10 cellular contexts compared by ENCODE assay signal in the genomic region with DNA sequence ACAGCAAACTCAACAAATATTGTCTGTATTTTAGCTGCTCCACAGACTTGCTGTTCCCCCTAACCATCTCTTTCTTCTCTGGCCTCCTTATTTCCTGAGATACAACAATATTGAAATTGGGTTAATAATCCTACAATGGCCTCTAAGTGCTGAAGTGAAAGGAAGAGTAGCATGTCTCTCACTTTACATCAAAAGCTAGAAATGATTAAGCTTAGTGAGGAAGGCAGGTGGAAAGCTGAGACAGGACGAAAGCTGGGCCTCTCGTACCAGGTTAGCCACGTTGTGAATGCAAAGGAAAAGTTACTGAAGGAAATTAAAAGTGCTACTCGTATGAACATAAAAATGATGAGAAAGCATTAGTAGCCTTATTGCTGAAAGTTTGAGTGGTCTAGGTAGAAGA.
DNase-seq lines count a peak whose midpoint lies in the region; ATAC-seq and TF ChIP-seq lines count a peak whose summit lies in the region.
"Had no signal": no experiment of that assay in that cellular context is flagged by ENCODE, and none has a peak within 500 bp of the region (broad histone marks: within the 10 kb centered on the region; RNA-seq: fewer than 3 reads in every experiment).

No MANE protein-coding gene starts in this region.

- ATAC-seq in stimulated activated naive CD8-positive, alpha-beta T cell treated with anti-CD3 and anti-CD28 coated beads, Interleukin-15, Interleukin-2, amounts not matched to agents 100 U/mL and 50 U/mL, for 24 hours = no peak
- ATAC-seq in HG02763 (IDR thresholded peaks at IDR 0.05; ENCODE audit: unreplicated experiment) = peak; percentile 55

- H3K4me1 Mint-ChIP-seq in stimulated activated naive CD8-positive, alpha-beta T cell treated with anti-CD3 and anti-CD28 coated beads, Interleukin-15, Interleukin-2, amounts not matched to agents 100 ng/mL and 50 ng/mL, for 24 hours (ENCODE audit: low read depth) = peaks cover 66% of the 10 kb centered on the region
- peaks cover 56 to 73% (median 66%) of the 10 kb centered on the region in 3 donors for H3K4me1 Mint-ChIP-seq in IgD-negative memory B cell
- H3K4me1 Mint-ChIP-seq in HFFc6 (ENCODE audit: low read depth) = peaks cover 24% of the 10 kb centered on the region

- H3K36me3 Mint-ChIP-seq in stimulated activated naive CD8-positive, alpha-beta T cell treated with anti-CD3 and anti-CD28 coated beads, Interleukin-15, Interleukin-2, amounts not matched to agents 100 ng/mL and 50 ng/mL, for 24 hours (ENCODE audit: low read depth) = peaks cover 55% of the 10 kb centered on the region
- H3K36me3 Mint-ChIP-seq in IgD-negative memory B cell (peaks cover 4% of the 10 kb centered on the region), HFFc6 (ENCODE audit: low read depth) (peaks cover 22% of the 10 kb centered on the region)

- peak overlapping the region; percentile 5 for H3K27ac Mint-ChIP-seq in stimulated activated naive CD8-positive, alpha-beta T cell treated with anti-CD3 and anti-CD28 coated beads, Interleukin-15, Interleukin-2, amounts not matched to agents 100 ng/mL and 50 ng/mL, for 24 hours
- H3K27ac Mint-ChIP-seq in IgD-negative memory B cell = peak overlapping the region; percentile 16 to 80 (median 68)
- H3K27ac Mint-ChIP-seq in HFFc6 = no peak overlapping the region

- H3K27me3 Mint-ChIP-seq in stimulated activated naive CD8-positive, alpha-beta T cell treated with anti-CD3 and anti-CD28 coated beads, Interleukin-15, Interleukin-2, amounts not matched to agents 100 ng/mL and 50 ng/mL, for 24 hours = no peaks in the 10 kb centered on the region
- H3K27me3 Mint-ChIP-seq in IgD-negative memory B cell = no peaks in the 10 kb centered on the region
- no peaks in the 10 kb centered on the region; the same call in 1 of the 2 replicates for H3K27me3 Mint-ChIP-seq in HFFc6 (ENCODE audit: insufficient read depth)

- H3K4me3 Mint-ChIP-seq in stimulated activated naive CD8-positive, alpha-beta T cell treated with anti-CD3 and anti-CD28 coated beads, Interleukin-15, Interleukin-2, amounts not matched to agents 100 ng/mL and 50 ng/mL, for 24 hours = no peak overlapping the region
- H3K4me3 Mint-ChIP-seq in IgD-negative memory B cell (peak overlapping the region in 2 of 4 donors; percentile 6 to 15), HFFc6 (no peak overlapping the region)

- DNase-seq in stimulated activated naive CD8-positive, alpha-beta T cell treated with anti-CD3 and anti-CD28 coated beads, Interleukin-15, Interleukin-2, amounts not matched to agents 100 U/mL and 50 U/mL, for 24 hours = no peak
- no peak for DNase-seq in HFFc6
- no peak for DNase-seq in posterior vena cava (ENCODE audit: low spot score)
- DNase-seq in NCI-H146 (lab: John Stamatoyannopoulos, UW) = no peak
- no peak for DNase-seq in NAMALWA (ENCODE audit: low spot score)
- DNase-seq: amygdala; stimulated activated CD4-positive, alpha-beta T cell treated with anti-CD3 and anti-CD28 coated beads, Interleukin-12 subunit alpha, Interleukin-12 subunit beta, amount 100 ng/mL, for 4 hours had no signal

- intact Hi-C loops in posterior vena cava (cut with DNase I) = no loop called here

- H3K9me3 Mint-ChIP-seq in stimulated activated naive CD8-positive, alpha-beta T cell treated with anti-CD3 and anti-CD28 coated beads, Interleukin-15, Interleukin-2, amounts not matched to agents 100 ng/mL and 50 ng/mL, for 24 hours = no peaks in the 10 kb centered on the region
- H3K9me3 Mint-ChIP-seq in IgD-negative memory B cell (no peaks in the 10 kb centered on the region), HFFc6 (no peaks in the 10 kb centered on the region)

- no peak for TF ChIP-seq CTCF in HFFc6 (IDR thresholded peaks at IDR 0.05)
